In the genomic region with DNA sequence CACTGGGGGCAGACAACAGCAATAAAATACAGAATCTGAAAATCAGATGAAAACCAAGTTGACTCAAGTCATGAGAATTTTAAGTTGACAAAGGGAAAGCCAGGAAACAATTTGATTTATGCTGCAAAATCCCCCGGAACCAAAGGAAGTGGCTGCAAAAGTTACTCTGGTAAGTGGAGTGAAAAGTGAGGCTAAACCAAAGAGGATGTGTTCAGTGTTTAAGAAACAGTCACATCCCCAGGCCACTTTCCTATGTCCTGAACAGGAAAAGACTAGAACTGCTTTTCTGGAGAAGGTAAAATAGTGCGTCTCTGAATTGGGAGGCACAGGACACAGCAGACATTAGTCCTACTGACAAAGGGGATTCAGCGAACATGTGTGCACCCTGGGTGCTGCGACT, we compare ENCODE assay signal across 18 cellular contexts. TPM values are rescaled to one million over a fixed set of nuclear protein-coding genes. Genes with fewer than 3 reads are reported as not detected.
A peak's percentile ranks its signal among the peaks of the same experiment; 100 is the strongest.
DNase-seq lines count a peak whose midpoint lies in the region; ATAC-seq and TF ChIP-seq lines count a peak whose summit lies in the region.
"Had no signal": no experiment of that assay in that cellular context is flagged by ENCODE, and none has a peak within 500 bp of the region (broad histone marks: within the 10 kb centered on the region; RNA-seq: fewer than 3 reads in every experiment).

No MANE protein-coding gene starts in this region.

- no peaks in the 10 kb centered on the region for H3K36me3 ChIP-seq in SK-N-SH (replicated peaks in 1 of 2; ENCODE audit: control insufficient read depth in 1 of 2, insufficient read depth in 2 of 2, low read length in 1 of 2)
- H3K36me3 ChIP-seq: brain microvascular endothelial cell, neural progenitor cell, SJSA1 had no signal

- no peak for ATAC-seq in activated CD8-positive, alpha-beta memory T cell treated with anti-CD3 and anti-CD28 coated beads, Interleukin-2, amount 10 ng/mL, durations not matched to agents 7 days and 5 days
- ATAC-seq: esophagus mucosa, right cardiac atrium had no signal

- H3K9ac ChIP-seq in SK-N-SH, result peak overlapping the region; percentile 7; the same call in 1 of the 2 replicates
- H3K9ac ChIP-seq: neural progenitor cell had no signal

- 0 out of 4 replicates have a peak overlapping the region, but pooled peaks of 1 of the 2 experiments have one; percentile 12 for H3K27ac ChIP-seq in SK-N-SH (ENCODE audit: low read depth in 2 of 2, low read length in 1 of 2)
- H3K27ac ChIP-seq: brain microvascular endothelial cell, neural progenitor cell, SJSA1 had no signal

- no peaks in the 10 kb centered on the region for H4K20me1 ChIP-seq in SK-N-SH (ENCODE audit: insufficient read depth)

- H3K9me3 Mint-ChIP-seq in activated CD8-positive, alpha-beta memory T cell treated with anti-CD3 and anti-CD28 coated beads, Interleukin-2, amount 10 ng/mL, durations not matched to agents 7 days and 5 days (ENCODE audit: low read depth), result no peaks in the 10 kb centered on the region
- H3K9me3 Mint-ChIP-seq: neural progenitor cell had no signal

- TF ChIP-seq RAD21 in SK-N-SH (IDR thresholded peaks at IDR 0.05; ENCODE audit: low read length), result no peak

- peak overlapping the region; percentile 58 for H3K27ac Mint-ChIP-seq in activated CD8-positive, alpha-beta memory T cell treated with anti-CD3 and anti-CD28 coated beads, Interleukin-2, amount 10 ng/mL, durations not matched to agents 7 days and 5 days
- H3K27ac Mint-ChIP-seq: neural progenitor cell had no signal

- no peak for TF ChIP-seq EP300 in SK-N-SH (IDR thresholded peaks at IDR 0.05; ENCODE audit: borderline replicate concordance in 1 of 2, low read depth in 1 of 2, low read length in 1 of 2)

- CTCF ChIA-PET in activated CD8-positive, alpha-beta memory T cell treated with anti-CD3 and anti-CD28 coated beads, Interleukin-2, amount 10 ng/mL, durations not matched to agents 7 days and 5 days (lab: Charles Lee), result interaction anchor here (1.0 kb wide), 1 partner anchor 9 kb away, joined by 3 read pairs; no protein-coding TSS in a partner anchor
- CTCF ChIA-PET in SK-N-SH (lab: Yijun Ruan, JAX), result no interaction called here

- no peak overlapping the region for H2AFZ ChIP-seq in SK-N-SH (ENCODE audit: low read depth)
- H2AFZ ChIP-seq: neural progenitor cell had no signal

- peaks cover 24% of the 10 kb centered on the region for H3K36me3 Mint-ChIP-seq in activated CD8-positive, alpha-beta memory T cell treated with anti-CD3 and anti-CD28 coated beads, Interleukin-2, amount 10 ng/mL, durations not matched to agents 7 days and 5 days

- H3K4me2 ChIP-seq in SK-N-SH, result no peak overlapping the region; the same call in 1 of the 2 replicates
- H3K4me2 ChIP-seq: neural progenitor cell had no signal

- no peak for DNase-seq in activated CD8-positive, alpha-beta memory T cell treated with anti-CD3 and anti-CD28 coated beads, Interleukin-2, amount 10 ng/mL, durations not matched to agents 7 days and 5 days
- DNase-seq in activated CD8-positive, alpha-beta memory T cell treated with anti-CD3 and anti-CD28 coated beads for 24 hours, result no peak
- DNase-seq in GDM1 (lab: John Stamatoyannopoulos, UW) (peak; percentile 44), SK-N-SH (no peak), left kidney (ENCODE audit: low read depth, low spot score) (peak; percentile 9), SKM-1 (lab: John Stamatoyannopoulos, UW; ENCODE audit: unreplicated experiment) (no peak), hippocampal formation (lab: John Stamatoyannopoulos, UW) (no peak)
- DNase-seq in effector CD8-positive, alpha-beta T cell (lab: John Stamatoyannopoulos, UW), result no peak
- DNase-seq: ACHN; activated CD4-positive, alpha-beta T cell treated with anti-CD3 and anti-CD28 coated beads, Interleukin-2, amount 50 U/mL, for 4 hours; brain microvascular endothelial cell; HCEC 1CT; NCI-H2081 treated with DMSO at 0.1 percent for 48 hours; NCI-H526; right cardiac atrium had no signal

- H3K9me2 ChIP-seq in SK-N-SH, result no peaks in the 10 kb centered on the region

- no peaks in the 10 kb centered on the region for H3F3A ChIP-seq in SK-N-SH (replicated peaks; ENCODE audit: insufficient read depth)

- H3K9me3 ChIP-seq in SK-N-SH, result no peaks in the 10 kb centered on the region
- H3K9me3 ChIP-seq: SJSA1 had no signal

- no peaks in the 10 kb centered on the region for H3K27me3 ChIP-seq in SK-N-SH (ENCODE audit: insufficient read depth)
- H3K27me3 ChIP-seq: brain microvascular endothelial cell, neural progenitor cell, SJSA1 had no signal

- peaks cover 33% of the 10 kb centered on the region for H3K79me2 ChIP-seq in SK-N-SH (ENCODE audit: insufficient read depth)

- H3K27me3 Mint-ChIP-seq in activated CD8-positive, alpha-beta memory T cell treated with anti-CD3 and anti-CD28 coated beads, Interleukin-2, amount 10 ng/mL, durations not matched to agents 7 days and 5 days, result no peaks in the 10 kb centered on the region

- TF ChIP-seq CTCF in SK-N-SH (IDR thresholded peaks at IDR 0.05), result no peak

- POLR2A ChIA-PET in SK-N-SH (lab: Yijun Ruan, JAX), result no interaction called here

- H3K4me1 Mint-ChIP-seq in activated CD8-positive, alpha-beta memory T cell treated with anti-CD3 and anti-CD28 coated beads, Interleukin-2, amount 10 ng/mL, durations not matched to agents 7 days and 5 days, result peaks cover 48% of the 10 kb centered on the region

- 58% methylated on average over 4 of the region's 4 CpGs for WGBS in SK-N-SH (ENCODE audit: low lambda C conversion rate)

- no peak overlapping the region for H3K4me3 ChIP-seq in SK-N-SH (ENCODE audit: low read depth in 2 of 2, low read length in 1 of 2)
- H3K4me3 ChIP-seq: neural progenitor cell, SJSA1 had no signal

- peaks cover 14 to 17% of the 10 kb centered on the region in 2 experiments; a peak in 3 of 4 replicates for H3K4me1 ChIP-seq in SK-N-SH (ENCODE audit: control insufficient read depth in 1 of 2, insufficient read depth in 2 of 2, low read depth in 1 of 2, low read length in 1 of 2)

- H3K4me3 Mint-ChIP-seq in activated CD8-positive, alpha-beta memory T cell treated with anti-CD3 and anti-CD28 coated beads, Interleukin-2, amount 10 ng/mL, durations not matched to agents 7 days and 5 days, result no peak overlapping the region
- H3K4me3 Mint-ChIP-seq: neural progenitor cell had no signal

TF ChIP-seq in SK-N-SH, 30 proteins besides CTCF, POLR2A, EP300 and RAD21:
- TF ChIP-seq CHD2 (IDR thresholded peaks at IDR 0.05; ENCODE audit: low read length, partially characterized antibody) (no peak), TCF12 (IDR thresholded peaks at IDR 0.05) (no peak), GABPA (IDR thresholded peaks at IDR 0.05; ENCODE audit: low read depth) (no peak), NRF1 (IDR thresholded peaks at IDR 0.05; ENCODE audit: low read depth, low read length) (no peak), GATA2 (CRISPR knock-in tag; IDR thresholded peaks at IDR 0.05) (no peak), TAF1 (IDR thresholded peaks at IDR 0.05; ENCODE audit: borderline replicate concordance, low read depth, low read length) (no peak), SMC3 (IDR thresholded peaks at IDR 0.05; ENCODE audit: low read depth, low read length) (no peak), RXRA (IDR thresholded peaks at IDR 0.05; ENCODE audit: borderline replicate concordance, low read depth) (no peak), ELF1 (IDR thresholded peaks at IDR 0.05) (no peak)
- TF ChIP-seq, protein P1, sequence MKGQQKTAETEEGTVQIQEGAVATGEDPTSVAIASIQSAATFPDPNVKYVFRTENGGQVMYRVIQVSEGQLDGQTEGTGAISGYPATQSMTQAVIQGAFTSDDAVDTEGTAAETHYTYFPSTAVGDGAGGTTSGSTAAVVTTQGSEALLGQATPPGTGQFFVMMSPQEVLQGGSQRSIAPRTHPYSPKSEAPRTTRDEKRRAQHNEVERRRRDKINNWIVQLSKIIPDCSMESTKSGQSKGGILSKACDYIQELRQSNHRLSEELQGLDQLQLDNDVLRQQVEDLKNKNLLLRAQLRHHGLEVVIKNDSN (IDR thresholded peaks at IDR 0.05; ENCODE audit: borderline replicate concordance, low read depth), result no peak
- TF ChIP-seq, protein P2, sequence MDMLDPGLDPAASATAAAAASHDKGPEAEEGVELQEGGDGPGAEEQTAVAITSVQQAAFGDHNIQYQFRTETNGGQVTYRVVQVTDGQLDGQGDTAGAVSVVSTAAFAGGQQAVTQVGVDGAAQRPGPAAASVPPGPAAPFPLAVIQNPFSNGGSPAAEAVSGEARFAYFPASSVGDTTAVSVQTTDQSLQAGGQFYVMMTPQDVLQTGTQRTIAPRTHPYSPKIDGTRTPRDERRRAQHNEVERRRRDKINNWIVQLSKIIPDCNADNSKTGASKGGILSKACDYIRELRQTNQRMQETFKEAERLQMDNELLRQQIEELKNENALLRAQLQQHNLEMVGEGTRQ (IDR thresholded peaks at IDR 0.05; ENCODE audit: borderline replicate concordance, low read depth, low read length), result no peak
TF ChIP-seq in SK-N-SH: peak in this region for 0.

RNA-seq across cellular contexts. Expression of a gene that starts 5.9 kb away (rescaled TPM):
- total RNA-seq in activated CD8-positive, alpha-beta memory T cell treated with anti-CD3 and anti-CD28 coated beads, Interleukin-2, amount 10 ng/mL, durations not matched to agents 7 days and 5 days, result 10 to 100 TPM; 40.0 to 44.9 TPM
- polyA plus RNA-seq in SK-N-SH (2012; rRNA removed), result 33.0 and 46.1 TPM in 2 replicates
- 18.7 and 21.0 TPM in 2 replicates for polyA plus RNA-seq in SK-N-SH (2012; cell fraction: cytosol; rRNA removed)
- 146 and 210 TPM in 2 replicates for polyA plus RNA-seq in SK-N-SH (2012; cell fraction: nucleus; rRNA removed)

Comparison
In these comparisons a context has a peak if more than half of its experiments do, and no peak if none do; other contexts are left out.
1. DNase-seq: peak in GDM1 (single experiment) and left kidney (single experiment); none in activated CD8-positive, alpha-beta memory T cell treated with anti-CD3 and anti-CD28 coated beads, Interleukin-2, amount 10 ng/mL, durations not matched to agents 7 days and 5 days (single experiment), activated CD8-positive, alpha-beta memory T cell treated with anti-CD3 and anti-CD28 coated beads for 24 hours (single experiment), SK-N-SH (single experiment), SKM-1 (single experiment), hippocampal formation (0 of 2) and effector CD8-positive, alpha-beta T cell (single experiment).